In genomic region chr6:81749704-81750103, GRCh38 we compare ENCODE assay signal across 2 cellular contexts.
A peak's percentile ranks its signal among the peaks of the same experiment; 100 is the strongest.
TF ChIP-seq lines count a peak whose summit lies in the region.

No MANE protein-coding gene starts in this region.

TF ChIP-seq in IMR-90, 13 proteins besides CTCF, POLR2A, EP300 and RAD21:
- no peak for TF ChIP-seq MXI1 (IDR thresholded peaks at IDR 0.05; ENCODE audit: borderline replicate concordance, low read depth, low read length)
- no peak for TF ChIP-seq RCOR1 (IDR thresholded peaks at IDR 0.05; ENCODE audit: insufficient replicate concordance, low read length)
- no peak for TF ChIP-seq FOS (IDR thresholded peaks at IDR 0.05; ENCODE audit: low read depth, low read length)
- no peak for TF ChIP-seq BHLHE40 (IDR thresholded peaks at IDR 0.05; ENCODE audit: low read depth, low read length)
- TF ChIP-seq MAZ (IDR thresholded peaks at IDR 0.05; ENCODE audit: borderline replicate concordance, low read depth, low read length): no peak
- TF ChIP-seq RFX5 (IDR thresholded peaks at IDR 0.05; ENCODE audit: low read depth, low read length): no peak
- TF ChIP-seq CHD1 (IDR thresholded peaks at IDR 0.05; ENCODE audit: low read depth, low read length): no peak
- no peak for TF ChIP-seq NFE2L2 (IDR thresholded peaks at IDR 0.05; ENCODE audit: low read depth, low read length)
- no peak for TF ChIP-seq CEBPB (IDR thresholded peaks at IDR 0.05; ENCODE audit: low read depth, low read length)
- TF ChIP-seq MAFK (IDR thresholded peaks at IDR 0.05; ENCODE audit: low read depth, low read length): no peak
- no peak for TF ChIP-seq SMC3 (IDR thresholded peaks at IDR 0.05; ENCODE audit: low read depth, low read length)
- TF ChIP-seq, protein P1, sequence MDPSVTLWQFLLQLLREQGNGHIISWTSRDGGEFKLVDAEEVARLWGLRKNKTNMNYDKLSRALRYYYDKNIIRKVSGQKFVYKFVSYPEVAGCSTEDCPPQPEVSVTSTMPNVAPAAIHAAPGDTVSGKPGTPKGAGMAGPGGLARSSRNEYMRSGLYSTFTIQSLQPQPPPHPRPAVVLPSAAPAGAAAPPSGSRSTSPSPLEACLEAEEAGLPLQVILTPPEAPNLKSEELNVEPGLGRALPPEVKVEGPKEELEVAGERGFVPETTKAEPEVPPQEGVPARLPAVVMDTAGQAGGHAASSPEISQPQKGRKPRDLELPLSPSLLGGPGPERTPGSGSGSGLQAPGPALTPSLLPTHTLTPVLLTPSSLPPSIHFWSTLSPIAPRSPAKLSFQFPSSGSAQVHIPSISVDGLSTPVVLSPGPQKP (IDR thresholded peaks at IDR 0.05; ENCODE audit: borderline replicate concordance, low read depth, low read length): no peak
- TF ChIP-seq, protein P2, sequence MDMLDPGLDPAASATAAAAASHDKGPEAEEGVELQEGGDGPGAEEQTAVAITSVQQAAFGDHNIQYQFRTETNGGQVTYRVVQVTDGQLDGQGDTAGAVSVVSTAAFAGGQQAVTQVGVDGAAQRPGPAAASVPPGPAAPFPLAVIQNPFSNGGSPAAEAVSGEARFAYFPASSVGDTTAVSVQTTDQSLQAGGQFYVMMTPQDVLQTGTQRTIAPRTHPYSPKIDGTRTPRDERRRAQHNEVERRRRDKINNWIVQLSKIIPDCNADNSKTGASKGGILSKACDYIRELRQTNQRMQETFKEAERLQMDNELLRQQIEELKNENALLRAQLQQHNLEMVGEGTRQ (IDR thresholded peaks at IDR 0.05; ENCODE audit: low read depth, low read length): no peak

TF ChIP-seq in liver, 16 proteins besides CTCF, POLR2A, EP300 and RAD21:
- TF ChIP-seq HNF4A (conservative IDR thresholded peaks at IDR 0.05): peak in 1 of 2 donors; percentile 24
- TF ChIP-seq REST (IDR thresholded peaks at IDR 0.05): no peak
